Comparison of ENCODE assay signal across 1 cellular context in the genomic region with DNA sequence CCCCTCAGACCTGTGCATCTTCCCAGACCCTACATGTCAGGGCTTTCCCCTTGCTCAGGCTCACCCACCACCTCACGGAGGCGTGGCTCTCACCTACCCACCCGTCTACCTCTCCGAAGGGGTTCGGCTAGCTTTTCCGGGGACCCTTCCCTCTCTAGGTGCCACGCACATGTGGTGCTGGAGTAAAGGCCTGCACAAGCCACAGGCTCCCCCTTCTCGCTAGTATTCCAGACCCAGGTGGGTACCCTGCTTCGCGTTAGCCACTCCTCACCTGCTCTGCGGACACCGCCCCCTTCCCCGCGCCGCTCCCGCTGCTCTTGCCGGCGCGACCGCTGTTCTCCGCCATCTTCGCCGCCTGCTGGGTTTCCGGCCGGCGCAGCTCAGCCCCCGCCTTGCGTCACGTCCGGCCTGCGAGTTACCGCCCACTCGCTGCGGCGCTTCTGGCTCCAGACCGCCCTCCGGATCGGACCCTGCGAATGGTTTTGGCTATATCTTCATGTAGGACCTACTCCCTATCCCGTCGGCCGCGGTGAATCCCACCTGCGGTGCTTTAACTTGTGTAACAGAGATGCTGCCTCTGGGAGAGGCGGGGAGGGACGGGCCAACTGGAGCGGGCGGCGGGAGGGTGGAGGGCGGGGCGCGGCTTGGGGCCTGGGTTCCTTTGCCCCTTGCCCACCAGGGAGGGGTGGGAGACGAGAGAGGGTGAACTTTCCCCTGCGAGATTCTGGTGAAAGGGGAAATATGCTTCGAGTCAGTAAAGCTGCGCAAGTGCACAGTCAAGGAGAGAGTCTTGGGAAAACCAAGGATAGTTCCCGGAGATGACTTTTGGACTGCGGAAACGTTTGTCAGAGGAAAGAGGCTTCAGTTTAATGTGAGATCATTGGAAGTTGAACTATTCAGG.
A peak's percentile ranks its signal among the peaks of the same experiment; 100 is the strongest.
TF ChIP-seq lines count a peak whose summit lies in the region.

A gene with protein sequence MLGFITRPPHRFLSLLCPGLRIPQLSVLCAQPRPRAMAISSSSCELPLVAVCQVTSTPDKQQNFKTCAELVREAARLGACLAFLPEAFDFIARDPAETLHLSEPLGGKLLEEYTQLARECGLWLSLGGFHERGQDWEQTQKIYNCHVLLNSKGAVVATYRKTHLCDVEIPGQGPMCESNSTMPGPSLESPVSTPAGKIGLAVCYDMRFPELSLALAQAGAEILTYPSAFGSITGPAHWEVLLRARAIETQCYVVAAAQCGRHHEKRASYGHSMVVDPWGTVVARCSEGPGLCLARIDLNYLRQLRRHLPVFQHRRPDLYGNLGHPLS (plus strand): TSS at position 425 of the 901 bp plus-strand sequence. CDS start 72 bp downstream, at position 497.
A gene with protein sequence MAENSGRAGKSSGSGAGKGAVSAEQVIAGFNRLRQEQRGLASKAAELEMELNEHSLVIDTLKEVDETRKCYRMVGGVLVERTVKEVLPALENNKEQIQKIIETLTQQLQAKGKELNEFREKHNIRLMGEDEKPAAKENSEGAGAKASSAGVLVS (minus strand): TSS at position 357 of the 901 bp plus-strand sequence. CDS start 11 bp downstream, at position 346.

TF ChIP-seq in HepG2, 621 proteins besides CTCF, POLR2A, EP300 and RAD21 (continued from another document and continues in another):
- TF ChIP-seq, protein P1, sequence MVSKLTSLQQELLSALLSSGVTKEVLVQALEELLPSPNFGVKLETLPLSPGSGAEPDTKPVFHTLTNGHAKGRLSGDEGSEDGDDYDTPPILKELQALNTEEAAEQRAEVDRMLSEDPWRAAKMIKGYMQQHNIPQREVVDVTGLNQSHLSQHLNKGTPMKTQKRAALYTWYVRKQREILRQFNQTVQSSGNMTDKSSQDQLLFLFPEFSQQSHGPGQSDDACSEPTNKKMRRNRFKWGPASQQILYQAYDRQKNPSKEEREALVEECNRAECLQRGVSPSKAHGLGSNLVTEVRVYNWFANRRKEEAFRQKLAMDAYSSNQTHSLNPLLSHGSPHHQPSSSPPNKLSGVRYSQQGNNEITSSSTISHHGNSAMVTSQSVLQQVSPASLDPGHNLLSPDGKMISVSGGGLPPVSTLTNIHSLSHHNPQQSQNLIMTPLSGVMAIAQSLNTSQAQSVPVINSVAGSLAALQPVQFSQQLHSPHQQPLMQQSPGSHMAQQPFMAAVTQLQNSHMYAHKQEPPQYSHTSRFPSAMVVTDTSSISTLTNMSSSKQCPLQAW (CRISPR knock-in tag; IDR thresholded peaks at IDR 0.05) = peak; percentile 72
- TF ChIP-seq HOXA3 (CRISPR knock-in tag; IDR thresholded peaks at IDR 0.05) (peak; percentile 98), MED1 (CRISPR knock-in tag; IDR thresholded peaks at IDR 0.05) (peak; percentile 76; the same call in 1 of the 2 replicates), SOX6 (IDR thresholded peaks at IDR 0.05) (no peak), SOX6 (CRISPR knock-in tag; IDR thresholded peaks at IDR 0.05) (peak; percentile 61), MAFF (IDR thresholded peaks at IDR 0.05; ENCODE audit: low read depth, low read length) (no peak), NFKBIZ (CRISPR knock-in tag; IDR thresholded peaks at IDR 0.05) (no peak; the same call in 1 of the 2 replicates), ZNF776 (CRISPR knock-in tag; IDR thresholded peaks at IDR 0.05) (0 out of 2 replicates have a peak, but pooled peaks have one; percentile 73), SRSF4 (IDR thresholded peaks at IDR 0.05; ENCODE audit: low read depth, low read length, poor library complexity, severe bottlenecking) (no peak), BCL6 (CRISPR knock-in tag; IDR thresholded peaks at IDR 0.05) (peak; percentile 45; the same call in 1 of the 2 replicates), ZNF430 (CRISPR knock-in tag; IDR thresholded peaks at IDR 0.05) (0 out of 2 replicates have a peak, but pooled peaks have one; percentile 79), ZNF83 (CRISPR knock-in tag; IDR thresholded peaks at IDR 0.05; ENCODE audit: borderline replicate concordance) (no peak), ZFP36L1 (CRISPR knock-in tag; IDR thresholded peaks at IDR 0.05) (peak; percentile 70; the same call in 1 of the 2 replicates), ARID2 (CRISPR knock-in tag; IDR thresholded peaks at IDR 0.05; ENCODE audit: borderline replicate concordance) (0 out of 2 replicates have a peak, but pooled peaks have one; percentile 71), ZNF619 (CRISPR knock-in tag; IDR thresholded peaks at IDR 0.05) (peak; percentile 89), ZFP41 (CRISPR knock-in tag; IDR thresholded peaks at IDR 0.05; ENCODE audit: borderline replicate concordance) (peak; percentile 86; the same call in 1 of the 2 replicates), TOE1 (CRISPR knock-in tag; IDR thresholded peaks at IDR 0.05) (no peak), ZNF354B (CRISPR knock-in tag; IDR thresholded peaks at IDR 0.05) (no peak)
- TF ChIP-seq, protein P2, sequence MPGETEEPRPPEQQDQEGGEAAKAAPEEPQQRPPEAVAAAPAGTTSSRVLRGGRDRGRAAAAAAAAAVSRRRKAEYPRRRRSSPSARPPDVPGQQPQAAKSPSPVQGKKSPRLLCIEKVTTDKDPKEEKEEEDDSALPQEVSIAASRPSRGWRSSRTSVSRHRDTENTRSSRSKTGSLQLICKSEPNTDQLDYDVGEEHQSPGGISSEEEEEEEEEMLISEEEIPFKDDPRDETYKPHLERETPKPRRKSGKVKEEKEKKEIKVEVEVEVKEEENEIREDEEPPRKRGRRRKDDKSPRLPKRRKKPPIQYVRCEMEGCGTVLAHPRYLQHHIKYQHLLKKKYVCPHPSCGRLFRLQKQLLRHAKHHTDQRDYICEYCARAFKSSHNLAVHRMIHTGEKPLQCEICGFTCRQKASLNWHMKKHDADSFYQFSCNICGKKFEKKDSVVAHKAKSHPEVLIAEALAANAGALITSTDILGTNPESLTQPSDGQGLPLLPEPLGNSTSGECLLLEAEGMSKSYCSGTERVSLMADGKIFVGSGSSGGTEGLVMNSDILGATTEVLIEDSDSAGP (CRISPR knock-in tag; IDR thresholded peaks at IDR 0.05; ENCODE audit: borderline replicate concordance) = peak; percentile 78; the same call in 1 of the 2 replicates
- TF ChIP-seq, protein P3, sequence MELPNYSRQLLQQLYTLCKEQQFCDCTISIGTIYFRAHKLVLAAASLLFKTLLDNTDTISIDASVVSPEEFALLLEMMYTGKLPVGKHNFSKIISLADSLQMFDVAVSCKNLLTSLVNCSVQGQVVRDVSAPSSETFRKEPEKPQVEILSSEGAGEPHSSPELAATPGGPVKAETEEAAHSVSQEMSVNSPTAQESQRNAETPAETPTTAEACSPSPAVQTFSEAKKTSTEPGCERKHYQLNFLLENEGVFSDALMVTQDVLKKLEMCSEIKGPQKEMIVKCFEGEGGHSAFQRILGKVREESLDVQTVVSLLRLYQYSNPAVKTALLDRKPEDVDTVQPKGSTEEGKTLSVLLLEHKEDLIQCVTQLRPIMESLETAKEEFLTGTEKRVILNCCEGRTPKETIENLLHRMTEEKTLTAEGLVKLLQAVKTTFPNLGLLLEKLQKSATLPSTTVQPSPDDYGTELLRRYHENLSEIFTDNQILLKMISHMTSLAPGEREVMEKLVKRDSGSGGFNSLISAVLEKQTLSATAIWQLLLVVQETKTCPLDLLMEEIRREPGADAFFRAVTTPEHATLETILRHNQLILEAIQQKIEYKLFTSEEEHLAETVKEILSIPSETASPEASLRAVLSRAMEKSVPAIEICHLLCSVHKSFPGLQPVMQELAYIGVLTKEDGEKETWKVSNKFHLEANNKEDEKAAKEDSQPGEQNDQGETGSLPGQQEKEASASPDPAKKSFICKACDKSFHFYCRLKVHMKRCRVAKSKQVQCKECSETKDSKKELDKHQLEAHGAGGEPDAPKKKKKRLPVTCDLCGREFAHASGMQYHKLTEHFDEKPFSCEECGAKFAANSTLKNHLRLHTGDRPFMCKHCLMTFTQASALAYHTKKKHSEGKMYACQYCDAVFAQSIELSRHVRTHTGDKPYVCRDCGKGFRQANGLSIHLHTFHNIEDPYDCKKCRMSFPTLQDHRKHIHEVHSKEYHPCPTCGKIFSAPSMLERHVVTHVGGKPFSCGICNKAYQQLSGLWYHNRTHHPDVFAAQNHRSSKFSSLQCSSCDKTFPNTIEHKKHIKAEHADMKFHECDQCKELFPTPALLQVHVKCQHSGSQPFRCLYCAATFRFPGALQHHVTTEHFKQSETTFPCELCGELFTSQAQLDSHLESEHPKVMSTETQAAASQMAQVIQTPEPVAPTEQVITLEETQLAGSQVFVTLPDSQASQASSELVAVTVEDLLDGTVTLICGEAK (IDR thresholded peaks at IDR 0.05) = no peak
- TF ChIP-seq, protein P3 (CRISPR knock-in tag; IDR thresholded peaks at IDR 0.05) = peak; percentile 30; the same call in 1 of the 2 replicates
- TF ChIP-seq, protein P4, sequence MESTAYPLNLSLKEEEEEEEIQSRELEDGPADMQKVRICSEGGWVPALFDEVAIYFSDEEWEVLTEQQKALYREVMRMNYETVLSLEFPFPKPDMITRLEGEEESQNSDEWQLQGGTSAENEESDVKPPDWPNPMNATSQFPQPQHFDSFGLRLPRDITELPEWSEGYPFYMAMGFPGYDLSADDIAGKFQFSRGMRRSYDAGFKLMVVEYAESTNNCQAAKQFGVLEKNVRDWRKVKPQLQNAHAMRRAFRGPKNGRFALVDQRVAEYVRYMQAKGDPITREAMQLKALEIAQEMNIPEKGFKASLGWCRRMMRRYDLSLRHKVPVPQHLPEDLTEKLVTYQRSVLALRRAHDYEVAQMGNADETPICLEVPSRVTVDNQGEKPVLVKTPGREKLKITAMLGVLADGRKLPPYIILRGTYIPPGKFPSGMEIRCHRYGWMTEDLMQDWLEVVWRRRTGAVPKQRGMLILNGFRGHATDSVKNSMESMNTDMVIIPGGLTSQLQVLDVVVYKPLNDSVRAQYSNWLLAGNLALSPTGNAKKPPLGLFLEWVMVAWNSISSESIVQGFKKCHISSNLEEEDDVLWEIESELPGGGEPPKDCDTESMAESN (CRISPR knock-in tag; conservative IDR thresholded peaks at IDR 0.05) = no peak
- TF ChIP-seq, protein P5, sequence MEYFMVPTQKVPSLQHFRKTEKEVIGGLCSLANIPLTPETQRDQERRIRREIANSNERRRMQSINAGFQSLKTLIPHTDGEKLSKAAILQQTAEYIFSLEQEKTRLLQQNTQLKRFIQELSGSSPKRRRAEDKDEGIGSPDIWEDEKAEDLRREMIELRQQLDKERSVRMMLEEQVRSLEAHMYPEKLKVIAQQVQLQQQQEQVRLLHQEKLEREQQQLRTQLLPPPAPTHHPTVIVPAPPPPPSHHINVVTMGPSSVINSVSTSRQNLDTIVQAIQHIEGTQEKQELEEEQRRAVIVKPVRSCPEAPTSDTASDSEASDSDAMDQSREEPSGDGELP (IDR thresholded peaks at IDR 0.05; ENCODE audit: borderline replicate concordance, low read depth) = peak; percentile 38; the same call in 1 of the 2 replicates
- TF ChIP-seq, protein P6, sequence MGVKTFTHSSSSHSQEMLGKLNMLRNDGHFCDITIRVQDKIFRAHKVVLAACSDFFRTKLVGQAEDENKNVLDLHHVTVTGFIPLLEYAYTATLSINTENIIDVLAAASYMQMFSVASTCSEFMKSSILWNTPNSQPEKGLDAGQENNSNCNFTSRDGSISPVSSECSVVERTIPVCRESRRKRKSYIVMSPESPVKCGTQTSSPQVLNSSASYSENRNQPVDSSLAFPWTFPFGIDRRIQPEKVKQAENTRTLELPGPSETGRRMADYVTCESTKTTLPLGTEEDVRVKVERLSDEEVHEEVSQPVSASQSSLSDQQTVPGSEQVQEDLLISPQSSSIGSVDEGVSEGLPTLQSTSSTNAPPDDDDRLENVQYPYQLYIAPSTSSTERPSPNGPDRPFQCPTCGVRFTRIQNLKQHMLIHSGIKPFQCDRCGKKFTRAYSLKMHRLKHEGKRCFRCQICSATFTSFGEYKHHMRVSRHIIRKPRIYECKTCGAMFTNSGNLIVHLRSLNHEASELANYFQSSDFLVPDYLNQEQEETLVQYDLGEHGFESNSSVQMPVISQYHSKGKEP (CRISPR knock-in tag; IDR thresholded peaks at IDR 0.05) = no peak
- TF ChIP-seq, protein P7, sequence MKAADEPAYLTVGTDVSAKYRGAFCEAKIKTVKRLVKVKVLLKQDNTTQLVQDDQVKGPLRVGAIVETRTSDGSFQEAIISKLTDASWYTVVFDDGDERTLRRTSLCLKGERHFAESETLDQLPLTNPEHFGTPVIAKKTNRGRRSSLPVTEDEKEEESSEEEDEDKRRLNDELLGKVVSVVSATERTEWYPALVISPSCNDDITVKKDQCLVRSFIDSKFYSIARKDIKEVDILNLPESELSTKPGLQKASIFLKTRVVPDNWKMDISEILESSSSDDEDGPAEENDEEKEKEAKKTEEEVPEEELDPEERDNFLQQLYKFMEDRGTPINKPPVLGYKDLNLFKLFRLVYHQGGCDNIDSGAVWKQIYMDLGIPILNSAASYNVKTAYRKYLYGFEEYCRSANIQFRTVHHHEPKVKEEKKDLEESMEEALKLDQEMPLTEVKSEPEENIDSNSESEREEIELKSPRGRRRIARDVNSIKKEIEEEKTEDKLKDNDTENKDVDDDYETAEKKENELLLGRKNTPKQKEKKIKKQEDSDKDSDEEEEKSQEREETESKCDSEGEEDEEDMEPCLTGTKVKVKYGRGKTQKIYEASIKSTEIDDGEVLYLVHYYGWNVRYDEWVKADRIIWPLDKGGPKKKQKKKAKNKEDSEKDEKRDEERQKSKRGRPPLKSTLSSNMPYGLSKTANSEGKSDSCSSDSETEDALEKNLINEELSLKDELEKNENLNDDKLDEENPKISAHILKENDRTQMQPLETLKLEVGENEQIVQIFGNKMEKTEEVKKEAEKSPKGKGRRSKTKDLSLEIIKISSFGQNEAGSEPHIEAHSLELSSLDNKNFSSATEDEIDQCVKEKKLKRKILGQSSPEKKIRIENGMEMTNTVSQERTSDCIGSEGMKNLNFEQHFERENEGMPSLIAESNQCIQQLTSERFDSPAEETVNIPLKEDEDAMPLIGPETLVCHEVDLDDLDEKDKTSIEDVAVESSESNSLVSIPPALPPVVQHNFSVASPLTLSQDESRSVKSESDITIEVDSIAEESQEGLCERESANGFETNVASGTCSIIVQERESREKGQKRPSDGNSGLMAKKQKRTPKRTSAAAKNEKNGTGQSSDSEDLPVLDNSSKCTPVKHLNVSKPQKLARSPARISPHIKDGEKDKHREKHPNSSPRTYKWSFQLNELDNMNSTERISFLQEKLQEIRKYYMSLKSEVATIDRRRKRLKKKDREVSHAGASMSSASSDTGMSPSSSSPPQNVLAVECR (CRISPR knock-in tag; IDR thresholded peaks at IDR 0.05; ENCODE audit: borderline replicate concordance) = peak; percentile 97
